In genomic region chr12:38850463-38850862, GRCh38 we compare ENCODE assay signal across 1 cellular context.
TF ChIP-seq lines count a peak whose summit lies in the region.

No MANE protein-coding gene starts in this region.

TF ChIP-seq in WTC11, 78 proteins besides CTCF, POLR2A, EP300 and RAD21 (continued from another document):
- TF ChIP-seq PRDM15 (CRISPR knock-in tag; IDR thresholded peaks at IDR 0.05) (no peak), NFATC4 (CRISPR knock-in tag; IDR thresholded peaks at IDR 0.05) (no peak), ELF4 (CRISPR knock-in tag; IDR thresholded peaks at IDR 0.05; ENCODE audit: low read depth) (no peak), NR2C2 (CRISPR knock-in tag; IDR thresholded peaks at IDR 0.05) (no peak), AR (CRISPR knock-in tag; IDR thresholded peaks at IDR 0.05) (no peak), GTF2I (CRISPR knock-in tag; conservative IDR thresholded peaks at IDR 0.05) (no peak), FOXP1 (CRISPR knock-in tag; IDR thresholded peaks at IDR 0.05; ENCODE audit: borderline replicate concordance) (no peak)
- TF ChIP-seq, protein P1, sequence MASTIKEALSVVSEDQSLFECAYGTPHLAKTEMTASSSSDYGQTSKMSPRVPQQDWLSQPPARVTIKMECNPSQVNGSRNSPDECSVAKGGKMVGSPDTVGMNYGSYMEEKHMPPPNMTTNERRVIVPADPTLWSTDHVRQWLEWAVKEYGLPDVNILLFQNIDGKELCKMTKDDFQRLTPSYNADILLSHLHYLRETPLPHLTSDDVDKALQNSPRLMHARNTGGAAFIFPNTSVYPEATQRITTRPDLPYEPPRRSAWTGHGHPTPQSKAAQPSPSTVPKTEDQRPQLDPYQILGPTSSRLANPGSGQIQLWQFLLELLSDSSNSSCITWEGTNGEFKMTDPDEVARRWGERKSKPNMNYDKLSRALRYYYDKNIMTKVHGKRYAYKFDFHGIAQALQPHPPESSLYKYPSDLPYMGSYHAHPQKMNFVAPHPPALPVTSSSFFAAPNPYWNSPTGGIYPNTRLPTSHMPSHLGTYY (CRISPR knock-in tag; IDR thresholded peaks at IDR 0.05): no peak
